1 cellular context compared by ENCODE assay signal in the genomic region with DNA sequence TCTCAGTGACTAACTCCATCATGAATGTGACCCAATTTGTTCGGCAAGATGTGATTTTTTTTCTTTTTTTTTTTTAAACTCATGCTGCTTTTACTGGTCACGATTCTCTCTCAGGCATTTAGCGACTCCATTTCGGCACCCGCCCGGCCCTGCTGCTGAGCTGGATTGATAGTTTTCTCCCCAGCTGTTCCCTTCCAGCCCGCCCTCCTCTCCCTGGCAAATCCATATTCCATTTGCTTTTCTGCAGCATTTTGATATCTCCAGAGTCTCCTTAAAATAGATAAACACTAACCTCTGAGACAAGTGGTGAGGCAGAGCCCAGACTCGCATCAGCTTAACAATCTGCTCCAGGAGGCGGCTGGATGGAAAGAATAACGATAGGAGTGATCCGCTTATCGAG.
TF ChIP-seq lines count a peak whose summit lies in the region.

No MANE protein-coding gene starts in this region.

TF ChIP-seq in IMR-90, 13 proteins besides CTCF, POLR2A, EP300 and RAD21:
- TF ChIP-seq NFE2L2 (IDR thresholded peaks at IDR 0.05; ENCODE audit: low read depth, low read length) (no peak), MAZ (IDR thresholded peaks at IDR 0.05; ENCODE audit: borderline replicate concordance, low read depth, low read length) (no peak), RFX5 (IDR thresholded peaks at IDR 0.05; ENCODE audit: low read depth, low read length) (no peak)
- TF ChIP-seq, protein P1, sequence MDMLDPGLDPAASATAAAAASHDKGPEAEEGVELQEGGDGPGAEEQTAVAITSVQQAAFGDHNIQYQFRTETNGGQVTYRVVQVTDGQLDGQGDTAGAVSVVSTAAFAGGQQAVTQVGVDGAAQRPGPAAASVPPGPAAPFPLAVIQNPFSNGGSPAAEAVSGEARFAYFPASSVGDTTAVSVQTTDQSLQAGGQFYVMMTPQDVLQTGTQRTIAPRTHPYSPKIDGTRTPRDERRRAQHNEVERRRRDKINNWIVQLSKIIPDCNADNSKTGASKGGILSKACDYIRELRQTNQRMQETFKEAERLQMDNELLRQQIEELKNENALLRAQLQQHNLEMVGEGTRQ (IDR thresholded peaks at IDR 0.05; ENCODE audit: low read depth, low read length) = no peak
- TF ChIP-seq, protein P2, sequence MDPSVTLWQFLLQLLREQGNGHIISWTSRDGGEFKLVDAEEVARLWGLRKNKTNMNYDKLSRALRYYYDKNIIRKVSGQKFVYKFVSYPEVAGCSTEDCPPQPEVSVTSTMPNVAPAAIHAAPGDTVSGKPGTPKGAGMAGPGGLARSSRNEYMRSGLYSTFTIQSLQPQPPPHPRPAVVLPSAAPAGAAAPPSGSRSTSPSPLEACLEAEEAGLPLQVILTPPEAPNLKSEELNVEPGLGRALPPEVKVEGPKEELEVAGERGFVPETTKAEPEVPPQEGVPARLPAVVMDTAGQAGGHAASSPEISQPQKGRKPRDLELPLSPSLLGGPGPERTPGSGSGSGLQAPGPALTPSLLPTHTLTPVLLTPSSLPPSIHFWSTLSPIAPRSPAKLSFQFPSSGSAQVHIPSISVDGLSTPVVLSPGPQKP (IDR thresholded peaks at IDR 0.05; ENCODE audit: borderline replicate concordance, low read depth, low read length) = no peak
TF ChIP-seq in IMR-90: peak in this region for 0.
